ENCODE assay signal across 35 cellular contexts in the genomic region with DNA sequence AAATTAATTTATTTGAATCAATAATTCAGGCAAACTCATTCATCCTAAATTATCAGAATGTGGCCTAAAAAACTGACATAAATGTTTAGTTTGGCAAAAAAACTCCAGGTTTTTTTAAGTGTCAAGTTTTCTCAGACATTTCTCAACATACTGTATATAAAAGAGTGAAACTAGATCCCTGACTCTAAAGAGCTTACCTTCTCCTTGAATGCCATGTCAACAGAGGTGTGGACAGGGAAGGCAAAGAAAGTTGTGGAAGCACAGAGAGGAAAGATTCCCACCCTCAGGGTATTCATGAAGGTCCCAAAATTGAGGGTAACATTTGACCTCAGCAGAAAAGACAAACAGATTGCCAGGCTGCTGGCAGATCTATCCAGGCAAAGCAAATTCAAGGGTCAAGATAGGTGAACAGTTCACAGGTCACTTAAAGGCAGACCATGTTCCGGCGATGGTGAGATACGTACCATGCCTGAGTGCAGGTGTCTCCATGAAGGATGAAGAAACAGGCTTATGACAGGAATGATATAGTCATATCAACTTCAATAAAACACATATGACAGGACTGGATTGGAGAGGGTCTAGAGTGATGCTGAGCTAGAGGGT.
"Had no signal": no experiment of that assay in that cellular context is flagged by ENCODE, and none has a peak within 500 bp of the region (broad histone marks: within the 10 kb centered on the region; RNA-seq: fewer than 3 reads in every experiment).

No MANE protein-coding gene starts in this region.

- H3K4me3 ChIP-seq: adrenal gland, body of pancreas, breast epithelium, cardiac muscle cell had no signal

- ATAC-seq: activated CD8-positive, alpha-beta T cell treated with anti-CD3 and anti-CD28 coated beads for 36 hours; activated naive CD4-positive, alpha-beta T cell treated with anti-CD3 and anti-CD28 coated beads, Interleukin-2, amount 50 U/mL, for 72 hours; activated T-cell treated with anti-CD3 and anti-CD28 coated beads, Interleukin-2, amount 50 U/mL, for 4 hours; activated T-cell treated with anti-CD3 and anti-CD28 coated beads, Interleukin-2, amount 50 U/mL, for 72 hours; activated T-helper 17 cell treated with anti-CD3 and anti-CD28 coated beads, Interleukin-2, amount 50 U/mL, for 72 hours; body of pancreas had no signal

- FAIRE-seq: astrocyte had no signal

- H3K27ac ChIP-seq: adrenal gland, body of pancreas, brain microvascular endothelial cell, breast epithelium, cardiac muscle cell, VCaP had no signal

- H3K4me1 ChIP-seq: adrenal gland, breast epithelium had no signal

- H3K9me3 ChIP-seq: adrenal gland, body of pancreas, breast epithelium had no signal

- H3K36me3 ChIP-seq: adrenal gland, brain microvascular endothelial cell, breast epithelium, cardiac muscle cell had no signal

- H3K27me3 ChIP-seq: adrenal gland, body of pancreas, brain microvascular endothelial cell, breast epithelium, cardiac muscle cell had no signal

- DNase-seq: activated B cell treated with CpG ODN at 0.5 μM for 24 hours; activated CD4-positive, alpha-beta memory T cell treated with anti-CD3 and anti-CD28 coated beads for 36 hours; activated CD4-positive, alpha-beta T cell treated with anti-CD3 and anti-CD28 coated beads for 4 hours; activated CD4-positive, alpha-beta T cell treated with anti-CD3 and anti-CD28 coated beads, Interleukin-2, amount 10 ng/mL, durations not matched to agents 24 days and 14 days; activated CD4-positive, alpha-beta T cell treated with anti-CD3 and anti-CD28 coated beads, Interleukin-2, amount 50 U/mL, for 1 hour; activated CD4-positive, alpha-beta T cell treated with anti-CD3 and anti-CD28 coated beads, Interleukin-2, amount 50 U/mL, for 4 hours; activated CD4-positive, CD25-positive, alpha-beta regulatory T cell treated with anti-CD3 and anti-CD28 coated beads, Interleukin-2, amount 50 U/mL, for 72 hours; activated CD8-positive, alpha-beta memory T cell treated with anti-CD3 and anti-CD28 coated beads, Interleukin-2, amount 50 U/mL, for 4 hours; activated CD8-positive, alpha-beta T cell treated with anti-CD3 and anti-CD28 coated beads for 36 hours; activated effector memory CD4-positive, alpha-beta T cell treated with anti-CD3 and anti-CD28 coated beads, Interleukin-2, amount 50 U/mL, for 16 hours; activated gamma-delta T cell treated with Interleukin-2 at 50 U/mL for 16 hours; activated naive CD4-positive, alpha-beta T cell; activated naive CD4-positive, alpha-beta T cell treated with anti-CD3 and anti-CD28 coated beads for 36 hours; activated naive CD4-positive, alpha-beta T cell treated with anti-CD3 and anti-CD28 coated beads, Interleukin-2, amount 50 U/mL, for 16 hours; activated naive CD8-positive, alpha-beta T cell treated with anti-CD3 and anti-CD28 coated beads for 36 hours; activated T-cell treated with anti-CD3 and anti-CD28 coated beads for 4 hours; activated T-cell treated with anti-CD3 and anti-CD28 coated beads, Interleukin-2, amount 50 U/mL, for 1 hour; activated T-cell treated with anti-CD3 and anti-CD28 coated beads, Interleukin-2, amount 50 U/mL, for 4 hours; activated T-cell treated with anti-CD3 and anti-CD28 coated beads, Interleukin-2, amount 50 U/mL, for 72 hours; adrenal gland; amniotic stem cell; aorta; body of pancreas; brain microvascular endothelial cell; caudate nucleus; cerebellar nuclear complex; T-helper 1 cell; T-helper 2 cell; T-helper 9 cell had no signal
